16 cellular contexts compared by ENCODE assay signal in genomic region chr7:84232653-84233052, GRCh38. TPM values are rescaled to one million over a fixed set of nuclear protein-coding genes. Genes with fewer than 3 reads are reported as not detected.
A peak's percentile ranks its signal among the peaks of the same experiment; 100 is the strongest.
DNase-seq lines count a peak whose midpoint lies in the region; ATAC-seq and TF ChIP-seq lines count a peak whose summit lies in the region.
"Had no signal": no experiment of that assay in that cellular context is flagged by ENCODE, and none has a peak within 500 bp of the region (broad histone marks: within the 10 kb centered on the region; RNA-seq: fewer than 3 reads in every experiment).

No MANE protein-coding gene starts in this region.

- H3K4me3 ChIP-seq in retinal pigment epithelial cell (ENCODE audit: low read length) = no peak overlapping the region
- H3K4me3 ChIP-seq: left lung, SK-N-MC, stomach had no signal

- ATAC-seq in GM21825 (IDR thresholded peaks at IDR 0.05; ENCODE audit: unreplicated experiment) = no peak
- ATAC-seq in GM18858 (IDR thresholded peaks at IDR 0.05; ENCODE audit: unreplicated experiment) = no peak
- no peak for ATAC-seq in GM18511 (IDR thresholded peaks at IDR 0.05; ENCODE audit: unreplicated experiment)
- ATAC-seq: left lung had no signal

- DNase-seq in GM04503 (ENCODE audit: low read depth) (peak; percentile 56), RPMI7951 (ENCODE audit: low read depth) (peak; percentile 13), fibroblast of gingiva (ENCODE audit: low read depth) (peak; percentile 84), retinal pigment epithelial cell (ENCODE audit: low read depth) (no peak)
- DNase-seq: activated CD4-positive, CD25-positive, alpha-beta regulatory T cell; central memory CD4-positive, alpha-beta T cell; DMS 273 treated with DMSO at 0.1 percent for 48 hours; left lung; NCI-H524 treated with DMSO at 0.1 percent for 48 hours; stimulated activated CD4-positive, alpha-beta T cell treated with anti-CD3 and anti-CD28 coated beads, Interleukin-4, amount 100 ng/mL, for 24 hours; stomach had no signal

- peak; percentile 11 for TF ChIP-seq CTCF in retinal pigment epithelial cell (conservative IDR thresholded peaks at IDR 0.05; ENCODE audit: low read depth, low read length)

RNA-seq across cellular contexts. Expression of gene SEMA3A, which starts 38.1 kb away (rescaled TPM):
- total RNA-seq in RPMI7951 (2014; rRNA removed; shearing (Covaris generic)) = 4.0 and 4.3 TPM in 2 replicates
- total RNA-seq: activated T-helper 1 cell treated with anti-CD3 and anti-CD28 coated beads, Interleukin-12 subunit alpha, Interleukin-12 subunit beta, Interleukin-2, Interleukin-4 antibody, amounts not matched to agents 30 ng/mL and 10 ng/mL and 1 ng/mL, durations not matched to agents 14 hours and 24 hours and 36 hours had no signal
